8 cellular contexts compared by ENCODE assay signal in the genomic region with DNA sequence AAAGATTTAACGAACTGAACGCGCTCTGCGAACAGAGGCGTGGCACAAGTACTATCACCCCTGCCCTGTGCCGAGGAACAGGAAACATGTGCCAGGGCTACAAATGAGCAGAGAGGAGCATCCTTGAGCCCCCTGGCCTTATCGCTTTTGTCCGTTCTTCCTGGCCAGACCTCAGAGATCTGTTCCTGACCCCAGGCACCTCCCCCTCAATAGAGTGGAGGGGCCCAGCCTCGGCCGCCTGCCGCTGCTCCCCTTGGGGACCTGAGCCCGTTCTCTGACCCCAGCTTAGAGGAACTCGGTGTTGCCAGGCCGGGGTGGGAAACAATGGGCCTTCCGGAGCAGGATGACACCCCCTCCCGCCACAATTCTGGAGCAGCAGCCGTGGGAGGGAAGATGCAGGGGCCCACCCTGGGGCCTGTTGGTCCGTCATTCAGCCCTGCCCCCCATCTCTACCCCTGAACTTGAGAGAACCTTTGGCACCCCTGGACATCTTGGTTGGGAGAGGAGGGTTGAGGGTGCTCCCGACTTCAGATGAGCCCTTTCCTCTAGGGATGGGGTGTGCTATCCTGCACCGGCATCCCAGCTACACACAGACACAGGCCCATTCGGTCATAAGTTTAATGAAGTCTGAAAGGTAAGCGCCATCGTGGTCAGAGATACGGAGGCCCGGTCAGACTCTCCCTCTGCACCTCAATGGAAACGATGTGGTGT. TPM values are rescaled to one million over a fixed set of nuclear protein-coding genes. Genes with fewer than 3 reads are reported as not detected.
A peak's percentile ranks its signal among the peaks of the same experiment; 100 is the strongest.
DNase-seq lines count a peak whose midpoint lies in the region; ATAC-seq, FAIRE-seq and TF ChIP-seq lines count a peak whose summit lies in the region.

No MANE protein-coding gene starts in this region.

- no peak overlapping the region for H3K4me3 Mint-ChIP-seq in astrocyte (ENCODE audit: unreplicated experiment)

- intact Hi-C loops in testis (cut with DNase I; ENCODE audit: low total_unique reads), result no loop called here

- H3K9me3 ChIP-seq in astrocyte (ENCODE audit: insufficient read depth, low read depth, low read length), result no peaks in the 10 kb centered on the region
- no peaks in the 10 kb centered on the region for H3K9me3 ChIP-seq in testis

- TF ChIP-seq CTCF in GM12865 (IDR thresholded peaks at IDR 0.05; ENCODE audit: insufficient read depth, low read depth, low read length, missing control alignments) (no peak), astrocyte (IDR thresholded peaks at IDR 0.05; ENCODE audit: insufficient read depth, low read depth, low read length) (no peak), testis (IDR thresholded peaks at IDR 0.05) (no peak)

- H3K27ac ChIP-seq in astrocyte (ENCODE audit: low read depth, low read length), result peak overlapping the region; percentile 93
- peak overlapping the region; percentile 84 to 98 for H3K27ac ChIP-seq in testis

- H3K36me3 Mint-ChIP-seq in astrocyte (ENCODE audit: low read depth, unreplicated experiment), result peaks cover 14% of the 10 kb centered on the region

- peaks cover 18% of the 10 kb centered on the region for H3K4me1 Mint-ChIP-seq in astrocyte (ENCODE audit: low read depth, unreplicated experiment)

- H3K4me3 ChIP-seq in GM12865 (ENCODE audit: low read depth, low read length) (peak overlapping the region; percentile 78), astrocyte (ENCODE audit: insufficient read depth, low read depth, low read length) (peak overlapping the region; percentile 83), testis (peak overlapping the region; percentile 66 to 68)

- no peaks in the 10 kb centered on the region for H3K27me3 Mint-ChIP-seq in astrocyte (ENCODE audit: low read depth, unreplicated experiment)

- H3K27ac Mint-ChIP-seq in astrocyte (ENCODE audit: unreplicated experiment), result no peak overlapping the region

- H3K4me1 ChIP-seq in astrocyte (ENCODE audit: insufficient read depth, low read length), result peaks cover 35% of the 10 kb centered on the region
- peaks cover 26% of the 10 kb centered on the region for H3K4me1 ChIP-seq in testis

- 0 to 5% methylated on average over 3 to 26 of the region's 26 CpGs for WGBS in testis, 2 donors

- H4K20me1 ChIP-seq in astrocyte (ENCODE audit: insufficient read depth, low read length), result peaks cover 24% of the 10 kb centered on the region

- peak overlapping the region; percentile 90 for H3K9ac ChIP-seq in astrocyte (ENCODE audit: low read length)

- H3K9me3 Mint-ChIP-seq in astrocyte (ENCODE audit: unreplicated experiment), result no peaks in the 10 kb centered on the region

- H2AFZ ChIP-seq in astrocyte (ENCODE audit: low read depth, low read length), result peak overlapping the region; percentile 83

- H3K36me3 ChIP-seq in astrocyte (ENCODE audit: insufficient read depth, low read length) (peaks cover 17% of the 10 kb centered on the region), testis (ENCODE audit: low read depth, missing control alignments) (no peaks in the 10 kb centered on the region)

- H3K79me2 ChIP-seq in astrocyte (ENCODE audit: insufficient read depth, low read length), result peaks cover 26% of the 10 kb centered on the region

- ATAC-seq in HG03159 (IDR thresholded peaks at IDR 0.05; ENCODE audit: unreplicated experiment) (no peak), esophagus mucosa (no peak)

- FAIRE-seq in astrocyte (lab: Jason Lieb, UNC), result no peak

- peak overlapping the region; percentile 94 for H3K4me2 ChIP-seq in astrocyte (ENCODE audit: low read length)

- TF ChIP-seq POLR2A in testis (IDR thresholded peaks at IDR 0.05), result no peak

- DNase-seq in GM12865 (ENCODE audit: low read depth) (peak; percentile 71), NCI-H748 (lab: John Stamatoyannopoulos, UW; ENCODE audit: unreplicated experiment) (peak; percentile 89), astrocyte (ENCODE audit: low read depth) (no peak), kidney glomerular epithelial cell (lab: John Stamatoyannopoulos, UW) (peak; percentile 5), testis (peak; percentile 50), NCI-H187 (lab: John Stamatoyannopoulos, UW) (no peak)

- H3K27me3 ChIP-seq in astrocyte (ENCODE audit: insufficient read depth, low read length), result no peaks in the 10 kb centered on the region
- no peaks in the 10 kb centered on the region for H3K27me3 ChIP-seq in testis

RNA-seq across cellular contexts. Expression of a gene that starts 1.1 kb away (rescaled TPM):
- 56.2 and 60.2 TPM in 2 replicates for total RNA-seq in astrocyte
- total RNA-seq in testis, result 10 to 100 TPM; 72.3 to 83.1 TPM
- 102 TPM for polyA plus RNA-seq in testis (ENCODE audit: insufficient read depth, low read depth, low replicate concordance)
- total RNA-seq in esophagus mucosa, result 93.3 TPM

RNA-seq across cellular contexts. Expression of a gene that starts 1.4 kb away (rescaled TPM):
- total RNA-seq in astrocyte (25.3 and 33.7 TPM in 2 replicates), testis (1 to 10 TPM; 4.6 to 7.4 TPM), esophagus mucosa (1.7 TPM)
- 6.8 TPM for polyA plus RNA-seq in testis (ENCODE audit: insufficient read depth, low read depth, low replicate concordance)

RNA-seq across cellular contexts. Expression of a gene that starts 1.6 kb away (rescaled TPM):
- total RNA-seq in astrocyte (19.5 and 21.1 TPM in 2 replicates), testis (10 to 100 TPM in 1 of 2 donors, 1 to 10 TPM in 1; 9.9 to 10.1 TPM), esophagus mucosa (7.6 TPM)
- 12.8 TPM for polyA plus RNA-seq in testis (ENCODE audit: insufficient read depth, low read depth, low replicate concordance)

RNA-seq across cellular contexts. Expression of a gene that starts 22.2 kb away (rescaled TPM):
- total RNA-seq in astrocyte (50.4 and 54.1 TPM in 2 replicates), testis (10 to 100 TPM; 38.0 to 41.8 TPM), esophagus mucosa (16.7 TPM)
- 27.8 TPM for polyA plus RNA-seq in testis (ENCODE audit: insufficient read depth, low read depth, low replicate concordance)

RNA-seq across cellular contexts. Expression of a gene that starts 32.4 kb away (rescaled TPM):
- total RNA-seq in astrocyte (109 and 111 TPM in 2 replicates), testis (100 to 1,000 TPM; 111 to 123 TPM), esophagus mucosa (50.7 TPM)
- polyA plus RNA-seq in testis (ENCODE audit: insufficient read depth, low read depth, low replicate concordance), result 62.3 TPM

Comparison
In these comparisons a context has a peak if more than half of its experiments do, and no peak if none do; other contexts are left out.
1. DNase-seq: peak in GM12865 (single experiment), NCI-H748 (single experiment), kidney glomerular epithelial cell (single experiment) and testis (single experiment); none in astrocyte (single experiment) and NCI-H187 (0 of 2).
2. Peak in every context shown above with its lines, with median percentiles within 50 percentile points of each other: H3K4me3 ChIP-seq.